In the genomic region with DNA sequence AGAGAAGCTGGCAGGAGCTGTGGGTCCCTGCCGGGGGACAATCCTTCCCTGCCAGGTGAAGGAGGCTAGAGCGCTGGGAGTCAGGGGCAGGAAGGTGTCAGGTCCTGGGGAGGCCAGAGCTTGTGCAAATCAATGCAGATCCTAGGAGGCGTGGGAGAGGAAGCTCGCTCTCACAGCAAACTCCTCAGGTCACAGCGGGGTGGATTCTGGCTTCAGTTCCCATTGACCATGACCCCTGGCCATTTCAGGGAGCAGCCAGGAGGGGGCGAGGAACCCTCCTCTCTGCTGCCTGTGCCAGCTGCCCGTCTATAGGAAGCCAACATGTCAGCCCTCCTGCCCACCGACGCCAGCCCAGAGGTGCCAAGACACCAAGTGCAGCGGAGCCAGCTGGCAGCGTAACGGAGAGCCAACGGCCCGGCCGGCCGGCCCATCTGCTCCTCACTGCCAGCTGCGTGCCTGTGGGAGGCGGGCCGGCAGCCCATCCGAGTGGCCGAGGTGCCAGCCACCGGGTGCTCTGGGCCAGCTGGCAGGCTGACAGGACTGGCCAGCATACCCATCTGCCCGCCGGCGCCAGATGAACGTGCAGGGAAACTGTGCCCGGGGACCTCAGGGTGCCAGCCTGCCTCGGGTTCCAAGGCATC, we compare ENCODE assay signal across 8 cellular contexts.
DNase-seq lines count a peak whose midpoint lies in the region; ATAC-seq and TF ChIP-seq lines count a peak whose summit lies in the region.
"Had no signal": no experiment of that assay in that cellular context is flagged by ENCODE, and none has a peak within 500 bp of the region (broad histone marks: within the 10 kb centered on the region; RNA-seq: fewer than 3 reads in every experiment).

No MANE protein-coding gene starts in this region.

- TF ChIP-seq CTCF in WTC11 (IDR thresholded peaks at IDR 0.05) = peak; percentile 32; the same call in 1 of the 2 replicates
- peak; percentile 3 for TF ChIP-seq CTCF in hepatocyte (IDR thresholded peaks at IDR 0.05; ENCODE audit: poor library complexity)
- TF ChIP-seq CTCF in smooth muscle cell (IDR thresholded peaks at IDR 0.05; ENCODE audit: borderline replicate concordance, insufficient read depth, poor library complexity, severe bottlenecking) = peak; percentile 8
- no peak for TF ChIP-seq CTCF in colonic mucosa (IDR thresholded peaks at IDR 0.05)

- H3K4me3 ChIP-seq in hepatocyte (no peak overlapping the region), smooth muscle cell (no peak overlapping the region), colonic mucosa (no peak overlapping the region)

- H3K9me2 ChIP-seq in hepatocyte (replicated peaks; ENCODE audit: insufficient read depth) = no peaks in the 10 kb centered on the region

- H3K9me3 ChIP-seq in hepatocyte (ENCODE audit: low read depth) (no peaks in the 10 kb centered on the region), smooth muscle cell (replicated peaks; ENCODE audit: low read depth) (no peaks in the 10 kb centered on the region), T-helper 17 cell (ENCODE audit: control insufficient read depth, low read length, poor library complexity, severe bottlenecking) (no peaks in the 10 kb centered on the region), colonic mucosa (no peaks in the 10 kb centered on the region)

- H3K9me3 Mint-ChIP-seq in WTC11 = peaks cover 12% of the 10 kb centered on the region

- POLR2A ChIA-PET in WTC11 (lab: Charles Lee) = interaction anchor here (0.6 kb wide), 1 partner anchor 815 kb away, joined by 3 read pairs; no protein-coding TSS in a partner anchor

- H3K79me2 ChIP-seq in hepatocyte (no peaks in the 10 kb centered on the region), smooth muscle cell (ENCODE audit: low read depth) (no peaks in the 10 kb centered on the region)

- H3K27me3 ChIP-seq in hepatocyte (peaks cover 11% of the 10 kb centered on the region), smooth muscle cell (ENCODE audit: low read depth) (peaks cover 26% of the 10 kb centered on the region), colonic mucosa (no peaks in the 10 kb centered on the region)

- H3K27me3 Mint-ChIP-seq in WTC11 (ENCODE audit: low read depth) (no peaks in the 10 kb centered on the region), T-helper 17 cell (peaks cover 12% of the 10 kb centered on the region)

- 71% methylated on average over 28 of the region's 28 CpGs for WGBS in hepatocyte (ENCODE audit: low lambda C conversion rate, missing lambda C conversion rate)
- 74% methylated on average over 28 of the region's 28 CpGs for WGBS in smooth muscle cell (ENCODE audit: low lambda C conversion rate)

- H3F3A ChIP-seq in smooth muscle cell (ENCODE audit: low read depth) = no peaks in the 10 kb centered on the region

- no peaks in the 10 kb centered on the region for H3K36me3 Mint-ChIP-seq in WTC11
- H3K36me3 Mint-ChIP-seq in T-helper 17 cell (ENCODE audit: low read depth) = no peaks in the 10 kb centered on the region

- H3K36me3 ChIP-seq in hepatocyte (replicated peaks; ENCODE audit: insufficient read depth, low read depth) = no peaks in the 10 kb centered on the region
- H3K36me3 ChIP-seq in smooth muscle cell (ENCODE audit: low read depth) = no peaks in the 10 kb centered on the region
- no peaks in the 10 kb centered on the region for H3K36me3 ChIP-seq in colonic mucosa

- no peaks in the 10 kb centered on the region for H4K20me1 ChIP-seq in hepatocyte (ENCODE audit: insufficient read depth, poor library complexity, severe bottlenecking)
- H4K20me1 ChIP-seq in smooth muscle cell (ENCODE audit: low read depth) = no peaks in the 10 kb centered on the region

- DNase-seq in LHCN-M2 (ENCODE audit: low read depth) = peak; percentile 23
- DNase-seq in WTC11 (ENCODE audit: low spot score) = peak; percentile 78
- no peak for DNase-seq in hepatocyte (ENCODE audit: low spot score)
- no peak for DNase-seq in smooth muscle cell (lab: John Stamatoyannopoulos, UW; ENCODE audit: unreplicated experiment)
- no peak for DNase-seq in T-helper 17 cell
- no peak for DNase-seq in colonic mucosa
- DNase-seq: SW 1271 had no signal

- H3K4me1 Mint-ChIP-seq in WTC11 (peaks cover 8% of the 10 kb centered on the region), T-helper 17 cell (no peaks in the 10 kb centered on the region)

- CTCF ChIA-PET in WTC11 (lab: Charles Lee) = interaction anchor here (0.5 to 1.7 kb wide), 39 partner anchors 9 to 1086 kb away, joined by 3 to 9 read pairs (median 3); no protein-coding TSS in a partner anchor

- H3K4me2 ChIP-seq in hepatocyte = no peak overlapping the region
- H3K4me2 ChIP-seq in smooth muscle cell = no peak overlapping the region

- ATAC-seq in WTC11 (peak; percentile 94), T-helper 17 cell (no peak), HG03469 (IDR thresholded peaks at IDR 0.05; ENCODE audit: unreplicated experiment) (no peak)

- no peak overlapping the region for H3K27ac ChIP-seq in hepatocyte
- no peak overlapping the region for H3K27ac ChIP-seq in smooth muscle cell (ENCODE audit: low read depth)
- H3K27ac ChIP-seq in colonic mucosa = no peak overlapping the region

- intact Hi-C loops in colonic mucosa (cut with DNase I) = no loop called here

- H3K4me3 Mint-ChIP-seq in WTC11 (no peak overlapping the region), T-helper 17 cell (no peak overlapping the region)

- no peak overlapping the region for H3K27ac Mint-ChIP-seq in WTC11
- H3K27ac Mint-ChIP-seq in T-helper 17 cell = no peak overlapping the region

- no peak overlapping the region for H2AFZ ChIP-seq in hepatocyte
- H2AFZ ChIP-seq in smooth muscle cell (ENCODE audit: low read depth) = no peak overlapping the region

- H3K9ac ChIP-seq in smooth muscle cell (ENCODE audit: low read depth) (no peak overlapping the region), colonic mucosa (ENCODE audit: low read depth in 2 of 2, low read length in 2 of 2) (no peak overlapping the region)

- no peaks in the 10 kb centered on the region for H3K4me1 ChIP-seq in hepatocyte (ENCODE audit: insufficient read depth)
- H3K4me1 ChIP-seq in smooth muscle cell (ENCODE audit: low read depth) = no peaks in the 10 kb centered on the region
- no peaks in the 10 kb centered on the region for H3K4me1 ChIP-seq in colonic mucosa

TF ChIP-seq in WTC11, 78 proteins besides CTCF, POLR2A, EP300 and RAD21:
- TF ChIP-seq, protein P1, sequence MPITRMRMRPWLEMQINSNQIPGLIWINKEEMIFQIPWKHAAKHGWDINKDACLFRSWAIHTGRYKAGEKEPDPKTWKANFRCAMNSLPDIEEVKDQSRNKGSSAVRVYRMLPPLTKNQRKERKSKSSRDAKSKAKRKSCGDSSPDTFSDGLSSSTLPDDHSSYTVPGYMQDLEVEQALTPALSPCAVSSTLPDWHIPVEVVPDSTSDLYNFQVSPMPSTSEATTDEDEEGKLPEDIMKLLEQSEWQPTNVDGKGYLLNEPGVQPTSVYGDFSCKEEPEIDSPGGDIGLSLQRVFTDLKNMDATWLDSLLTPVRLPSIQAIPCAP (CRISPR knock-in tag; IDR thresholded peaks at IDR 0.05) = no peak
- TF ChIP-seq ZNF121 (CRISPR knock-in tag; IDR thresholded peaks at IDR 0.05) = no peak
- peak; percentile 35; the same call in 1 of the 2 replicates for TF ChIP-seq HMGXB4 (CRISPR knock-in tag; IDR thresholded peaks at IDR 0.05)
- TF ChIP-seq CBFB (CRISPR knock-in tag; IDR thresholded peaks at IDR 0.05; ENCODE audit: low read depth) = peak; percentile 66; the same call in 1 of the 2 replicates
- TF ChIP-seq GTF2I (CRISPR knock-in tag; conservative IDR thresholded peaks at IDR 0.05) = no peak
- TF ChIP-seq E2F5 (CRISPR knock-in tag; IDR thresholded peaks at IDR 0.05) = no peak
- peak; percentile 64; the same call in 1 of the 2 replicates for TF ChIP-seq ZNF138 (CRISPR knock-in tag; conservative IDR thresholded peaks at IDR 0.05)
- TF ChIP-seq ZNF423 (CRISPR knock-in tag; IDR thresholded peaks at IDR 0.05) = no peak
- no peak for TF ChIP-seq SP1 (CRISPR knock-in tag; conservative IDR thresholded peaks at IDR 0.05)
- TF ChIP-seq, protein P2, sequence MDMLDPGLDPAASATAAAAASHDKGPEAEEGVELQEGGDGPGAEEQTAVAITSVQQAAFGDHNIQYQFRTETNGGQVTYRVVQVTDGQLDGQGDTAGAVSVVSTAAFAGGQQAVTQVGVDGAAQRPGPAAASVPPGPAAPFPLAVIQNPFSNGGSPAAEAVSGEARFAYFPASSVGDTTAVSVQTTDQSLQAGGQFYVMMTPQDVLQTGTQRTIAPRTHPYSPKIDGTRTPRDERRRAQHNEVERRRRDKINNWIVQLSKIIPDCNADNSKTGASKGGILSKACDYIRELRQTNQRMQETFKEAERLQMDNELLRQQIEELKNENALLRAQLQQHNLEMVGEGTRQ (CRISPR knock-in tag; IDR thresholded peaks at IDR 0.05) = no peak; the same call in 1 of the 2 replicates
- TF ChIP-seq ZNF263 (CRISPR knock-in tag; IDR thresholded peaks at IDR 0.05; ENCODE audit: low read depth) = no peak
- no peak for TF ChIP-seq FOXJ3 (CRISPR knock-in tag; IDR thresholded peaks at IDR 0.05; ENCODE audit: borderline replicate concordance)
- TF ChIP-seq NFE2L1 (CRISPR knock-in tag; IDR thresholded peaks at IDR 0.05) = 0 out of 2 replicates have a peak, but pooled peaks have one; percentile 14
- TF ChIP-seq SMAD3 (CRISPR knock-in tag; IDR thresholded peaks at IDR 0.05; ENCODE audit: borderline replicate concordance) = no peak

Comparison
In these comparisons a context has a peak if more than half of its experiments do, and no peak if none do; other contexts are left out.
1. DNase-seq: peak in LHCN-M2 (single experiment) and WTC11 (single experiment); none in hepatocyte (single experiment), smooth muscle cell (single experiment), T-helper 17 cell (0 of 3) and colonic mucosa (single experiment).